15 cellular contexts compared by ENCODE assay signal in the genomic region with DNA sequence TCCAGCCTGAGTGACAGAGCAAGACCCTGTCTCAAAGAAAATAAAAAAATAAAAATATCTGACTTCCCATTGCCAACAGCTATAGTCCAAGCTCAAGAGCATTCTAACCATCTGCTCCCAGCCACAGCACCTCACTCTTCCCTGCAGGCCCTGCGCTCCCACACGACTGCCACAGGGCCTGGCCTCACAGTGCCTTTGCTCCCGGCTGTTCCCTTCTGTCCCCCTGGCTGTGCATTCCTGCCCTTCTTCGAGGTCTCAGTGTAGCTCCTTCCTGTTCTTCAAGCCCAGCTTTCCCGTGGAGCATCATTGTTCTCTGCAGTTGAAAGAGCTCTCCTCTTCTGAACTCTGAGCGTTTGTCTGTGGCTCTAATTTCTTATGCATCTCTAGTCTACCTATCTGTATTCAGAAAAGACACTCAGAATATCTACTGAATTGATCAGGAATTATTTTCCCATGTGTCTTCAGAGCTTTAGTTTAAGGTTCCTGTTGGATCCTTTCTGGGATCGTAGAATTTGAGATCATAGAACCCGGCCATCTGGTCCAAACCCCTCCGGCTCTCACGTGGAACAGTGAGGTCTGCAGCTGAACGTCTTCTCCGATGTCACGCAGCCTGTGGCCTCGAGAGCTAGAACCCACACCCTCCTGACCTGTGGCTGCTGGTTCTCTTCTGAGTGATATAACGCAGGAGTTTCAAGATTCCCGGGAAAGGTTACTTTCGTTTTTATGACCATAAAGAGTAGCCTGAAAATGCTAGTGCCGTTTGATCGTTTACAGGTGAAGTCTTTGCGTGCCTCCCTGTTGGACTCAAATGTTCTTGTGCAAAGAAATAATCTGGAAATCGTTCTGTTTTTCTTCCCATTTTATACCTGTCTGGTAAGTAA. TPM values are rescaled to one million over a fixed set of nuclear protein-coding genes. Genes with fewer than 3 reads are reported as not detected.
DNase-seq lines count a peak whose midpoint lies in the region; TF ChIP-seq lines count a peak whose summit lies in the region.
"Had no signal": no experiment of that assay in that cellular context is flagged by ENCODE, and none has a peak within 500 bp of the region (broad histone marks: within the 10 kb centered on the region; RNA-seq: fewer than 3 reads in every experiment).

No MANE protein-coding gene starts in this region.

- H3K36me3 Mint-ChIP-seq in chondrocyte (ENCODE audit: low read depth) = peaks cover 4% of the 10 kb centered on the region

- TF ChIP-seq CTCF in chondrocyte (IDR thresholded peaks at IDR 0.05) (no peak), osteoblast (IDR thresholded peaks at IDR 0.05; ENCODE audit: extremely low read depth, low read depth, low read length) (no peak), MM.1S (IDR thresholded peaks at IDR 0.05; ENCODE audit: low read length) (no peak)

- no peaks in the 10 kb centered on the region for H3K79me2 ChIP-seq in osteoblast (ENCODE audit: insufficient read depth, low read length)
- H3K79me2 ChIP-seq in MM.1S (ENCODE audit: low read length) = no peaks in the 10 kb centered on the region

- peak overlapping the region; percentile 11 for H3K9ac ChIP-seq in NT2/D1 (ENCODE audit: insufficient read length, low read depth)
- no peak overlapping the region for H3K9ac ChIP-seq in MM.1S (ENCODE audit: low read length)
- H3K9ac ChIP-seq: BLaER1 treated with 17β-estradiol and CSF1 and Interleukin-3, amounts not matched to agents 10 nM and 100 nM had no signal

- peak overlapping the region; percentile 75 for H3K27ac Mint-ChIP-seq in chondrocyte (ENCODE audit: unreplicated experiment)

- H3K36me3 ChIP-seq in NT2/D1 (ENCODE audit: insufficient read depth, insufficient read length, low read length) (peaks cover 13% of the 10 kb centered on the region), osteoblast (ENCODE audit: insufficient read depth, low read length) (peaks cover 13% of the 10 kb centered on the region), MM.1S (replicated peaks; ENCODE audit: insufficient read depth, low read length) (no peaks in the 10 kb centered on the region)
- H3K36me3 ChIP-seq: adrenal gland, prostate gland had no signal

- H3K9me2 ChIP-seq in MM.1S (replicated peaks; ENCODE audit: insufficient read depth, low read length) = no peaks in the 10 kb centered on the region

- H3K27me3 ChIP-seq in NT2/D1 (ENCODE audit: insufficient read depth, insufficient read length) (no peaks in the 10 kb centered on the region), osteoblast (ENCODE audit: insufficient read depth, low read length) (no peaks in the 10 kb centered on the region), MM.1S (replicated peaks; ENCODE audit: insufficient read depth, low read length) (no peaks in the 10 kb centered on the region)
- H3K27me3 ChIP-seq: adrenal gland; BLaER1 treated with 17β-estradiol and CSF1 and Interleukin-3, amounts not matched to agents 10 nM and 100 nM had no signal

- H3K4me3 Mint-ChIP-seq in chondrocyte (ENCODE audit: unreplicated experiment) = no peak overlapping the region

- H3K4me1 ChIP-seq in NT2/D1 (ENCODE audit: insufficient read depth, insufficient read length) = peaks cover 22% of the 10 kb centered on the region
- peaks cover 55% of the 10 kb centered on the region for H3K4me1 ChIP-seq in osteoblast (ENCODE audit: insufficient read depth, low read length)
- H3K4me1 ChIP-seq in MM.1S (ENCODE audit: low read length) = no peaks in the 10 kb centered on the region
- H3K4me1 ChIP-seq: prostate gland had no signal

- no peaks in the 10 kb centered on the region for H3F3A ChIP-seq in MM.1S (ENCODE audit: insufficient read depth, low read length)

- DNase-seq in EH (ENCODE audit: low read depth) (peak; percentile 59), NT2/D1 (ENCODE audit: low read depth, low spot score) (peak; percentile 48), chondrocyte (ENCODE audit: low spot score) (peak; percentile 40), osteoblast (ENCODE audit: insufficient read length, low spot score, missing footprints) (no peak), NCI-H2227 (lab: John Stamatoyannopoulos, UW; ENCODE audit: unreplicated experiment) (no peak), ureter (ENCODE audit: low spot score) (no peak), MM.1S (no peak), NCI-H82 treated with DMSO at 0.1 percent for 48 hours (lab: John Stamatoyannopoulos, UW; ENCODE audit: unreplicated experiment) (no peak)
- DNase-seq: DND-41, NCI-H187, NCI-H526 treated with DMSO at 0.1 percent for 48 hours, T-helper 2 cell had no signal

- H3K4me2 ChIP-seq in osteoblast (ENCODE audit: insufficient read depth, low read length) (peak overlapping the region; percentile 83), MM.1S (ENCODE audit: low read depth, low read length) (no peak overlapping the region)

- H3K4me1 Mint-ChIP-seq in chondrocyte (ENCODE audit: low read depth) = peaks cover 55% of the 10 kb centered on the region

- H3K9me3 ChIP-seq in NT2/D1 (ENCODE audit: insufficient read depth, low read length) = no peaks in the 10 kb centered on the region
- H3K9me3 ChIP-seq in osteoblast (ENCODE audit: low read depth, low read length) = no peaks in the 10 kb centered on the region
- H3K9me3 ChIP-seq in MM.1S (replicated peaks; ENCODE audit: insufficient read depth, low read length) = no peaks in the 10 kb centered on the region
- H3K9me3 ChIP-seq: adrenal gland; BLaER1 treated with 17β-estradiol and CSF1 and Interleukin-3, amounts not matched to agents 10 nM and 100 nM; prostate gland had no signal

- no peaks in the 10 kb centered on the region for H3K9me3 Mint-ChIP-seq in chondrocyte (ENCODE audit: low read depth)

- H3K27me3 Mint-ChIP-seq in chondrocyte (ENCODE audit: low read depth) = no peaks in the 10 kb centered on the region

- H4K20me1 ChIP-seq in osteoblast (ENCODE audit: insufficient read depth, low read length) (no peaks in the 10 kb centered on the region), MM.1S (ENCODE audit: insufficient read depth, low read length) (no peaks in the 10 kb centered on the region)
- H4K20me1 ChIP-seq: BLaER1 treated with 17β-estradiol and CSF1 and Interleukin-3, amounts not matched to agents 10 nM and 100 nM had no signal

- H3K4me3 ChIP-seq in NT2/D1 (ENCODE audit: insufficient read length, low read depth) (no peak overlapping the region), osteoblast (ENCODE audit: insufficient read depth, low read length) (no peak overlapping the region), MM.1S (ENCODE audit: low read length) (no peak overlapping the region)
- H3K4me3 ChIP-seq: adrenal gland; BLaER1 treated with 17β-estradiol and CSF1 and Interleukin-3, amounts not matched to agents 10 nM and 100 nM; prostate gland had no signal

- no peak overlapping the region for H2AFZ ChIP-seq in osteoblast (ENCODE audit: low read length)
- H2AFZ ChIP-seq in MM.1S (ENCODE audit: low read length) = no peak overlapping the region

- H3K27ac ChIP-seq in osteoblast (ENCODE audit: low read depth, low read length) = peak overlapping the region; percentile 97
- H3K27ac ChIP-seq in MM.1S (ENCODE audit: low read length) = no peak overlapping the region
- H3K27ac ChIP-seq: prostate gland had no signal

RNA-seq across cellular contexts. Expression of gene DOP1B, which starts 54.4 kb away (rescaled TPM):
- total RNA-seq in chondrocyte (17.1 to 23.1 TPM (median 17.8 TPM) in 3 replicates), osteoblast (16.3 and 23.6 TPM in 2 replicates), ureter (31.0 TPM)

Comparison
In these comparisons a context has a peak if more than half of its experiments do, and no peak if none do; other contexts are left out.
1. DNase-seq: peak in EH (single experiment), NT2/D1 (single experiment) and chondrocyte (single experiment); none in osteoblast (single experiment), NCI-H2227 (single experiment), ureter (single experiment), MM.1S (single experiment) and NCI-H82 treated with DMSO at 0.1 percent for 48 hours (single experiment).